In the genomic region with DNA sequence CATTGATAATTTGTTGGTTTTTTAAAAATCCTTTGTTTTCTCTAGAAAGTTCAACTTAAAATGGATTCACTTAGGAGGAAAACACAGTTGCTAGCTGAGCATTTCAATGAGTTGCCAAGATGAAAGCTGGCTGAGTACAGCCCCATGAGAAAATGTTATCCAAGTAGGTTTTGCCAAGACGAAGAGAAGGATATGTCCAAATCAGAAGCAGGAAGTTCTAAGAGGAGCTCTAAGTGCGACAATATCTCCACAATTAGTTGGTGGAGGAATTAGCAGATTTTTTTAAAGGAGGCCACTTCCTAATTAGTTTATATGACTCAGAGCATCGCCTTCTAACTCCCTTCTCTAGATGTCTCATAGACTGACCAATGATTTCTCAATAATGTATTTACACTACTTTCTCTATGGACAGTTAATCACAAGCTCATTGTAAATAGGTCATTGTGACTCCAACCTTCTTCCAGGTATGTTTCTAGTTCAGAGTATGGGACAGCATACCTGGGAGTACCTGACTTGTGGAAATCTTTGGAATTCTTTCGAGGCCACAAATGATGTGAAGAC, we compare ENCODE assay signal across 25 cellular contexts.
"Had no signal": no experiment of that assay in that cellular context is flagged by ENCODE, and none has a peak within 500 bp of the region (broad histone marks: within the 10 kb centered on the region; RNA-seq: fewer than 3 reads in every experiment).

No MANE protein-coding gene starts in this region.

- H3K79me2 ChIP-seq: parathyroid adenoma had no signal

- DNase-seq: activated CD4-positive, alpha-beta T cell treated with anti-CD3 and anti-CD28 coated beads for 4 hours; activated CD4-positive, alpha-beta T cell treated with anti-CD3 and anti-CD28 coated beads, Interleukin-2, amount 50 U/mL, for 4 hours; activated effector memory CD4-positive, alpha-beta T cell treated with Interleukin-2 at 50 U/mL for 16 hours; activated naive CD4-positive, alpha-beta T cell treated with Interleukin-2 at 50 U/mL for 16 hours; aorta; body of pancreas; caudate nucleus; cortex of kidney; effector memory CD8-positive, alpha-beta T cell; glutamatergic neuron; left cardiac atrium; midbrain; naive thymus-derived CD4-positive, alpha-beta T cell; nucleus accumbens; psoas muscle; sigmoid colon; small intestine; stimulated activated CD4-positive, alpha-beta T cell treated with anti-CD3 and anti-CD28 coated beads, Interleukin-4, amount 100 ng/mL, for 24 hours; trophoblast cell; uterus had no signal

- H3K27ac ChIP-seq: body of pancreas, parathyroid adenoma, psoas muscle, sigmoid colon, thoracic aorta, uterus, VCaP had no signal

- H3K4me1 ChIP-seq: body of pancreas, parathyroid adenoma, psoas muscle, sigmoid colon, uterus had no signal

- H3K27me3 ChIP-seq: body of pancreas, sigmoid colon, uterus had no signal

- H2AFZ ChIP-seq: parathyroid adenoma had no signal

- FAIRE-seq: frontal cortex, islet of Langerhans, small intestine had no signal

- H3K36me3 ChIP-seq: sigmoid colon, thoracic aorta, uterus had no signal

- H3K9ac ChIP-seq: parathyroid adenoma had no signal

- H3K4me3 ChIP-seq: body of pancreas, psoas muscle, sigmoid colon, thoracic aorta, uterus had no signal

- H3K9me3 ChIP-seq: body of pancreas, psoas muscle, sigmoid colon, thoracic aorta, uterus had no signal
